ENCODE assay signal across 11 cellular contexts in genomic region chr1:201260236-201260591, GRCh38. TPM values are rescaled to one million over a fixed set of nuclear protein-coding genes. Genes with fewer than 3 reads are reported as not detected.
DNase-seq lines count a peak whose midpoint lies in the region; ATAC-seq and TF ChIP-seq lines count a peak whose summit lies in the region.
"Had no signal": no experiment of that assay in that cellular context is flagged by ENCODE, and none has a peak within 500 bp of the region (broad histone marks: within the 10 kb centered on the region; RNA-seq: fewer than 3 reads in every experiment).

No MANE protein-coding gene starts in this region.

- H3K4me2 ChIP-seq in GM23338, result peak overlapping the region; percentile 91

- no peaks in the 10 kb centered on the region for H3K79me2 ChIP-seq in GM23338 (replicated peaks; ENCODE audit: insufficient read depth)

- DNase-seq in GM23338 (ENCODE audit: low spot score), result no peak
- peak; percentile 9 for DNase-seq in WERI-Rb-1
- no peak for DNase-seq in left cardiac atrium
- DNase-seq in osteocyte (ENCODE audit: extremely low spot score, unreplicated experiment), result peak; percentile 75
- no peak for DNase-seq in T1000 (lab: John Stamatoyannopoulos, UW)

- H3K27ac ChIP-seq in GM23338 (ENCODE audit: low read depth), result no peak overlapping the region
- no peak overlapping the region for H3K27ac ChIP-seq in WERI-Rb-1
- H3K27ac ChIP-seq: VCaP had no signal

- TF ChIP-seq CTCF in GM23338 (conservative IDR thresholded peaks at IDR 0.05; ENCODE audit: low read depth in 2 of 2), result no peak
- TF ChIP-seq CTCF in WERI-Rb-1 (IDR thresholded peaks at IDR 0.05; ENCODE audit: low read depth, low read length), result no peak
- TF ChIP-seq CTCF in osteocyte (IDR thresholded peaks at IDR 0.05), result no peak

- H3K9me2 ChIP-seq in GM23338 (ENCODE audit: insufficient read depth), result no peaks in the 10 kb centered on the region

- H3K4me3 ChIP-seq in GM23338 (peak overlapping the region; percentile 68), WERI-Rb-1 (ENCODE audit: low read depth, low read length) (no peak overlapping the region)
- H3K4me3 ChIP-seq: MG63 had no signal

- peaks cover 5% of the 10 kb centered on the region for H3K9me3 ChIP-seq in WERI-Rb-1 (ENCODE audit: severe bottlenecking)
- H3K9me3 ChIP-seq: MG63 had no signal

- H3K27ac Mint-ChIP-seq in GM23338 (no peak overlapping the region), osteocyte (ENCODE audit: unreplicated experiment) (no peak overlapping the region)
- no peak overlapping the region for H3K27ac Mint-ChIP-seq in stimulated activated memory B cell treated with anti-CD40 and anti-IgM and Interleukin-4, amounts not matched to agents 10 μg/mL and 1 μg/mL and 100 μg/mL, for 72 hours
- H3K27ac Mint-ChIP-seq: nephron had no signal

- H4K20me1 ChIP-seq in GM23338 (replicated peaks; ENCODE audit: insufficient read depth), result no peaks in the 10 kb centered on the region

- H3K4me1 Mint-ChIP-seq in GM23338 (peaks cover 5% of the 10 kb centered on the region), osteocyte (ENCODE audit: unreplicated experiment) (peaks cover 6% of the 10 kb centered on the region)
- no peaks in the 10 kb centered on the region for H3K4me1 Mint-ChIP-seq in stimulated activated memory B cell treated with anti-CD40 and anti-IgM and Interleukin-4, amounts not matched to agents 10 μg/mL and 1 μg/mL and 100 μg/mL, for 72 hours

- H3K27me3 ChIP-seq in GM23338 (ENCODE audit: insufficient read depth), result 0 out of 2 replicates have a peak, but pooled peaks cover 3% of the 10 kb centered on the region
- peaks cover 5% of the 10 kb centered on the region for H3K27me3 ChIP-seq in WERI-Rb-1 (ENCODE audit: insufficient read depth, low read depth, severe bottlenecking)
- H3K27me3 ChIP-seq: MG63 had no signal

- H3K36me3 Mint-ChIP-seq in GM23338 (ENCODE audit: low read depth) (no peaks in the 10 kb centered on the region; the same call in 2 of the 3 replicates), osteocyte (ENCODE audit: unreplicated experiment) (no peaks in the 10 kb centered on the region)
- no peaks in the 10 kb centered on the region for H3K36me3 Mint-ChIP-seq in stimulated activated memory B cell treated with anti-CD40 and anti-IgM and Interleukin-4, amounts not matched to agents 10 μg/mL and 1 μg/mL and 100 μg/mL, for 72 hours

- peak; percentile 69 for ATAC-seq in GM23338
- ATAC-seq in left cardiac atrium, result peak; percentile 38 to 61
- ATAC-seq in GM19467 (IDR thresholded peaks at IDR 0.05; ENCODE audit: unreplicated experiment), result no peak
- ATAC-seq in stimulated activated memory B cell treated with anti-CD40 and anti-IgM and Interleukin-4, amounts not matched to agents 10 μg/mL and 1 μg/mL and 100 μg/mL, for 72 hours, result no peak
- ATAC-seq in GM19351 (IDR thresholded peaks at IDR 0.05; ENCODE audit: unreplicated experiment), result no peak

- no peaks in the 10 kb centered on the region for H3F3A ChIP-seq in GM23338 (replicated peaks; ENCODE audit: low read depth)

- intact Hi-C loops in left cardiac atrium (cut with DNase I), result no loop called here

- peaks cover 6% of the 10 kb centered on the region; the same call in 1 of the 2 replicates for H3K4me1 ChIP-seq in GM23338 (ENCODE audit: insufficient read depth)

- H3K4me3 Mint-ChIP-seq in GM23338 (peak overlapping the region; percentile 52), osteocyte (ENCODE audit: unreplicated experiment) (no peak overlapping the region)
- H3K4me3 Mint-ChIP-seq in stimulated activated memory B cell treated with anti-CD40 and anti-IgM and Interleukin-4, amounts not matched to agents 10 μg/mL and 1 μg/mL and 100 μg/mL, for 72 hours, result no peak overlapping the region

- peaks cover 1% of the 10 kb centered on the region for H3K27me3 Mint-ChIP-seq in GM23338 (ENCODE audit: insufficient read depth, low read depth, poor library complexity)
- no peaks in the 10 kb centered on the region for H3K27me3 Mint-ChIP-seq in osteocyte (ENCODE audit: unreplicated experiment)
- H3K27me3 Mint-ChIP-seq in stimulated activated memory B cell treated with anti-CD40 and anti-IgM and Interleukin-4, amounts not matched to agents 10 μg/mL and 1 μg/mL and 100 μg/mL, for 72 hours, result peaks cover 47% of the 10 kb centered on the region

- no peaks in the 10 kb centered on the region for H3K36me3 ChIP-seq in GM23338 (ENCODE audit: insufficient read depth)
- H3K36me3 ChIP-seq in WERI-Rb-1, result no peaks in the 10 kb centered on the region
- H3K36me3 ChIP-seq: MG63 had no signal

- H3K9me3 Mint-ChIP-seq in GM23338, result peaks cover 3% of the 10 kb centered on the region; the same call in 2 of the 3 replicates
- no peaks in the 10 kb centered on the region for H3K9me3 Mint-ChIP-seq in osteocyte (ENCODE audit: unreplicated experiment)
- no peaks in the 10 kb centered on the region for H3K9me3 Mint-ChIP-seq in stimulated activated memory B cell treated with anti-CD40 and anti-IgM and Interleukin-4, amounts not matched to agents 10 μg/mL and 1 μg/mL and 100 μg/mL, for 72 hours

- peak overlapping the region; percentile 97 for H2AFZ ChIP-seq in GM23338

TF ChIP-seq in GM23338, 12 proteins besides CTCF, POLR2A, EP300 and RAD21 (continues in another document):
- TF ChIP-seq ZNF114 (CRISPR knock-in tag; IDR thresholded peaks at IDR 0.05), result no peak
- TF ChIP-seq NANOG (IDR thresholded peaks at IDR 0.05; ENCODE audit: borderline replicate concordance), result no peak
- TF ChIP-seq ZNF462 (CRISPR knock-in tag; IDR thresholded peaks at IDR 0.05), result no peak
- no peak for TF ChIP-seq EZH2phosphoT487 (IDR thresholded peaks at IDR 0.05; ENCODE audit: unreplicated experiment)

RNA-seq across cellular contexts. Expression of gene PKP1, which starts 23.1 kb away (rescaled TPM):
- total RNA-seq in GM23338 (2014; rRNA removed; shearing (Covaris generic)), result 0.58 and 0.83 TPM in 2 replicates
- 0.17 and 0.19 TPM in 2 replicates for polyA plus RNA-seq in GM23338 (2016; fragmentation: Nextera tagmentation; extraction: Ambion mirVana)
- total RNA-seq in left cardiac atrium (1 to 10 TPM in 1 of 2 donors, under 1 TPM in 1; 0.77 to 1.0 TPM), osteocyte (not detected in 2 replicates)

Comparison
In these comparisons a context has a peak if more than half of its experiments do, and no peak if none do; other contexts are left out.
1. ATAC-seq: peak in GM23338 (single experiment) and left cardiac atrium (2 of 2); none in GM19467 (single experiment), stimulated activated memory B cell treated with anti-CD40 and anti-IgM and Interleukin-4, amounts not matched to agents 10 μg/mL and 1 μg/mL and 100 μg/mL, for 72 hours (single experiment) and GM19351 (single experiment).
2. DNase-seq: peak in WERI-Rb-1 (single experiment) and osteocyte (single experiment); none in GM23338 (single experiment), left cardiac atrium (single experiment) and T1000 (single experiment).